ENCODE assay signal across 8 cellular contexts in the genomic region with DNA sequence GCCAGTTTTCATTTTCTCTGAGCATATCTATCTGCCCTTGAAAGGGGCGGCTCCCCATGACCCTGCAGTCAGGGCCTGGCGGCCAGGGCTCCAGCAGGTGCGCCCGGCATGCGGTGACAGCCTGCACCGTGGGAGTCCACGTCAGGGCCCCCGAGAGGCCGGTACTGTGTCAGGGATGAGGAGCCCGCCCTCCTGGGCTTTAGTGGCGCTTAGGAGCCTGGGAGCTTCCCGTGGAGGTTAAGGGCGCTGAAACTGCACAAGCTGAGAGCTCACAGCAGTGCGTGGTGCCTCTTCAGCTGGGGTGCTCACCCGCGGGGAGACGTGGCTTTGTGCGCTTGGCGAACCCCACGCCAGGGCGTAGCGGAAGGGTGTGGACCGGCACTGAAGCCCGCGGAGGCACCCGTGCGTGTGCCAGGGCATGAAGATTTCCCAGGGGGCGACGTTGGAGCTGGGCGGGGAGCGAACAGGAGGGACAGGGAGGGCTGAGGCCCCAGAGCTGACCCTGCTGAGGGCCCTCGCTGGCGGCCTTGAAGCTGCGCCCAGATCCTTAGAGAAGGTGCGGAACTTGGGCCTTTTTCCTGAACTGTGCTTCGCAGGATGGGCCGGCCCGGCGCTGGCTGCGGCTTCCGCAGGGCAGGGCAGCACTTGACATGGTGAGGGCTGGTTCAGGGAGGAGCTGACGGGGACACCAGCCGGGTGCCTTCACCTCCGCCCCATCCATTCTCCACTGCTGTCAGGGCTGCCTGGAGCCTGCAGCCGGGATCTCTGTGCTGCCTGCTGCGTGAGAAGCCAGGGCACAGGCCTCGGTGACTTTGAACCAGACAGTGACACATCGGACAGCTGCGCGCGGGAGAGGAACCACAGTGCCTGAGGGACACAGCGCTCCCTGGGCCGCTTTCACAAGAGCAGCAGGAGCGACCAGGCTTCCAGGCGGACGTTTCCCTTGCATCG. TPM values are rescaled to one million over a fixed set of nuclear protein-coding genes. Genes with fewer than 3 reads are reported as not detected.
DNase-seq lines count a peak whose midpoint lies in the region; ATAC-seq and TF ChIP-seq lines count a peak whose summit lies in the region.

No MANE protein-coding gene starts in this region.

- peaks cover 7% of the 10 kb centered on the region for H3K9me3 Mint-ChIP-seq in activated CD4-positive, alpha-beta T cell treated with anti-CD3 and anti-CD28 coated beads, Interleukin-2, amount 10 ng/mL, durations not matched to agents 24 days and 14 days
- H3K9me3 Mint-ChIP-seq in effector memory CD8-positive, alpha-beta T cell = peaks cover 0 to 5% of the 10 kb centered on the region in 2 donors

- H3K9ac ChIP-seq in muscle layer of colon (ENCODE audit: low read length) = peak overlapping the region; percentile 39

- no peak for TF ChIP-seq POLR2A in vagina (IDR thresholded peaks at IDR 0.05)

- peaks cover 19% of the 10 kb centered on the region for H3K4me1 ChIP-seq in muscle layer of colon (ENCODE audit: insufficient read depth, low read length)
- H3K4me1 ChIP-seq in vagina = peaks cover 31% of the 10 kb centered on the region

- peak; percentile 22 for DNase-seq in GM04504 (ENCODE audit: low read depth)
- peak; percentile 49 for DNase-seq in HuH-7.5 (ENCODE audit: low spot score)
- peak; percentile 84 for DNase-seq in activated CD4-positive, alpha-beta T cell treated with anti-CD3 and anti-CD28 coated beads, Interleukin-2, amount 10 ng/mL, durations not matched to agents 24 days and 14 days
- DNase-seq in effector memory CD8-positive, alpha-beta T cell = peak; percentile 15 to 30 (median 28)
- no peak for DNase-seq in vagina (ENCODE audit: extremely low spot score in 2 of 2)
- DNase-seq in cortex of kidney (lab: John Stamatoyannopoulos, UW) = no peak

- H3K27ac Mint-ChIP-seq in activated CD4-positive, alpha-beta T cell treated with anti-CD3 and anti-CD28 coated beads, Interleukin-2, amount 10 ng/mL, durations not matched to agents 24 days and 14 days = peak overlapping the region; percentile 89
- peak overlapping the region; percentile 90 to 94 for H3K27ac Mint-ChIP-seq in effector memory CD8-positive, alpha-beta T cell

- no peaks in the 10 kb centered on the region for H3K27me3 ChIP-seq in muscle layer of colon (ENCODE audit: control insufficient read depth in 1 of 2, insufficient read depth in 2 of 2, low read length in 2 of 2)
- H3K27me3 ChIP-seq in vagina = no peaks in the 10 kb centered on the region

- intact Hi-C loops in activated CD4-positive, alpha-beta T cell treated with anti-CD3 and anti-CD28 coated beads, Interleukin-2, amount 10 ng/mL, durations not matched to agents 24 days and 14 days (cut with micrococcal nuclease) = loop anchor here (10.0 kb wide), 1 partner anchor 297 kb away; no protein-coding TSS in a partner anchor
- intact Hi-C loops in vagina (cut with DNase I) = no loop called here

- H3K4me3 ChIP-seq in muscle layer of colon (ENCODE audit: low read depth in 1 of 2, low read length in 2 of 2) = peak overlapping the region; percentile 64 to 65
- peak overlapping the region; percentile 35 to 48 for H3K4me3 ChIP-seq in vagina

- ATAC-seq in effector memory CD8-positive, alpha-beta T cell (replicated peaks) = peak; percentile 47
- no peak for ATAC-seq in GM18858 (IDR thresholded peaks at IDR 0.05; ENCODE audit: unreplicated experiment)

- H3K36me3 ChIP-seq in muscle layer of colon (ENCODE audit: insufficient read depth, low read length) (no peaks in the 10 kb centered on the region), vagina (no peaks in the 10 kb centered on the region)

- peaks cover 61% of the 10 kb centered on the region for H3K4me1 Mint-ChIP-seq in activated CD4-positive, alpha-beta T cell treated with anti-CD3 and anti-CD28 coated beads, Interleukin-2, amount 10 ng/mL, durations not matched to agents 24 days and 14 days
- H3K4me1 Mint-ChIP-seq in effector memory CD8-positive, alpha-beta T cell (ENCODE audit: low read depth in 2 of 2) = peaks cover 36 to 37% of the 10 kb centered on the region in 2 donors

- H3K27me3 Mint-ChIP-seq in activated CD4-positive, alpha-beta T cell treated with anti-CD3 and anti-CD28 coated beads, Interleukin-2, amount 10 ng/mL, durations not matched to agents 24 days and 14 days = peaks cover 6% of the 10 kb centered on the region
- H3K27me3 Mint-ChIP-seq in effector memory CD8-positive, alpha-beta T cell = peaks cover 17 to 30% of the 10 kb centered on the region in 2 donors

- H3K4me3 Mint-ChIP-seq in activated CD4-positive, alpha-beta T cell treated with anti-CD3 and anti-CD28 coated beads, Interleukin-2, amount 10 ng/mL, durations not matched to agents 24 days and 14 days = peak overlapping the region; percentile 86
- H3K4me3 Mint-ChIP-seq in effector memory CD8-positive, alpha-beta T cell = peak overlapping the region; percentile 76 to 88

- H3K27ac ChIP-seq in muscle layer of colon (ENCODE audit: low read depth, low read length) (peak overlapping the region; percentile 66), vagina (peak overlapping the region; percentile 37)

- H3K9me3 ChIP-seq in muscle layer of colon (ENCODE audit: low read length) (no peaks in the 10 kb centered on the region), vagina (no peaks in the 10 kb centered on the region)

- H3K36me3 Mint-ChIP-seq in activated CD4-positive, alpha-beta T cell treated with anti-CD3 and anti-CD28 coated beads, Interleukin-2, amount 10 ng/mL, durations not matched to agents 24 days and 14 days (ENCODE audit: low read depth) = peaks cover 6% of the 10 kb centered on the region
- H3K36me3 Mint-ChIP-seq in effector memory CD8-positive, alpha-beta T cell (ENCODE audit: insufficient read depth) = peaks cover 18% of the 10 kb centered on the region

- no peak for TF ChIP-seq CTCF in vagina (IDR thresholded peaks at IDR 0.05)

RNA-seq across cellular contexts. Expression of a gene that starts 32.9 kb away (rescaled TPM):
- total RNA-seq in activated CD4-positive, alpha-beta T cell treated with anti-CD3 and anti-CD28 coated beads, Interleukin-2, amount 10 ng/mL, durations not matched to agents 24 days and 14 days = not detected in 2 replicates
- not detected for total RNA-seq in vagina

RNA-seq across cellular contexts. Expression of a gene that starts 33.0 kb away (rescaled TPM):
- total RNA-seq in activated CD4-positive, alpha-beta T cell treated with anti-CD3 and anti-CD28 coated beads, Interleukin-2, amount 10 ng/mL, durations not matched to agents 24 days and 14 days = 67.4 and 70.6 TPM in 2 replicates
- total RNA-seq in vagina = 49.8 TPM

Comparison
In these comparisons a context has a peak if more than half of its experiments do, and no peak if none do; other contexts are left out.
1. DNase-seq: peak in GM04504 (single experiment), HuH-7.5 (single experiment), activated CD4-positive, alpha-beta T cell treated with anti-CD3 and anti-CD28 coated beads, Interleukin-2, amount 10 ng/mL, durations not matched to agents 24 days and 14 days (single experiment) and effector memory CD8-positive, alpha-beta T cell (3 of 3); none in vagina (0 of 2) and cortex of kidney (single experiment).